Comparison of ENCODE assay signal across 6 cellular contexts in the genomic region with DNA sequence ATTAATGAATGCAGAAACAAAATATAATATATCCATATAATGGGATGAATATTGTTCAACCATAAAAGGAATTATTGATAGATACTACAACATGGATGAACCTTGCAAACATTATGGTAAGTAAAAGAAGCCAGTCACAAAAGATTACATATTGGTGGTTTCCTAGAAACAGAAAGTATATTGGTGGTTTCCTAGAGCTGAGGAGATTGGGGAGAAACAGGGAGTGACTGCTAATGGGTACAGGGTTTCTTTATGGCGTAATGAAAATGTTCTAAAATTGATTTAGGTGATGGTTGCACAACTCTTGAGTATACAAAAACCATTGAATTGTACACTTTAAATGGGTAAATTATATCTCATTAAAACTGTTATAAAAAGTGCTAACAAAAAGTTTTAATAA. TPM values are rescaled to one million over a fixed set of nuclear protein-coding genes. Genes with fewer than 3 reads are reported as not detected.
"Had no signal": no experiment of that assay in that cellular context is flagged by ENCODE, and none has a peak within 500 bp of the region (broad histone marks: within the 10 kb centered on the region; RNA-seq: fewer than 3 reads in every experiment).

No MANE protein-coding gene starts in this region.

RNA-seq across cellular contexts. Expression of gene GJA8, which starts 40.0 kb away (rescaled TPM):
- total RNA-seq: M059J, OCI-LY7, PC-9, Right ventricle myocardium superior, SJSA1 had no signal
- polyA plus RNA-seq: SK-N-SH had no signal
